ENCODE assay signal across 20 cellular contexts in the genomic region with DNA sequence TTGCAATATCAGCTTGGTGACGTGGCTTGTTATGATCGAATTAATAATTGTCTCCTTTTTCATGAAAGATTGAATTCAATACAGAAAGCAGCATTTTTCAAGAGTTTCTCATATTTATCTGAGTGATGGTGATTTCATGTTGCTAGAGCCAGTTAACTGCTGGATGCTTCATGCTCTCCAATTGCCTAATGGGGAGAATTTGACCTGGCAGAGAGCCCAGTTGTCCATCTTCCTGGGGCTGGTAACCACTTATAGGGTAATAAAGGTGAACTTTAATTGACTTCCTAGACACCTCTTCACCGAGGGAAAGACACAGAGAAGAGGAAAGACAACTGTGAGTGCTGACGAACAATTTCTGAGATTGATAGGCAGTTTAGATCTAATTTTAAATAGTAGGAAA.
DNase-seq lines count a peak whose midpoint lies in the region; ATAC-seq and TF ChIP-seq lines count a peak whose summit lies in the region.
"Had no signal": no experiment of that assay in that cellular context is flagged by ENCODE, and none has a peak within 500 bp of the region (broad histone marks: within the 10 kb centered on the region; RNA-seq: fewer than 3 reads in every experiment).

No MANE protein-coding gene starts in this region.

- H3K4me1 ChIP-seq in left lung = no peaks in the 10 kb centered on the region
- H3K4me1 ChIP-seq: stomach had no signal

- H3K27ac ChIP-seq in left lung = no peak overlapping the region
- H3K27ac ChIP-seq: brain microvascular endothelial cell, GM23248, stomach had no signal

- ATAC-seq in left lung = no peak
- no peak for ATAC-seq in sciatic nerve
- ATAC-seq: activated T-helper 17 cell treated with anti-CD3 and anti-CD28 coated beads, Interleukin-2, amount 50 U/mL, for 72 hours had no signal

- intact Hi-C loops in left lung (cut with DNase I) (no loop called here), sciatic nerve (cut with DNase I) (no loop called here)

- DNase-seq in NCI-H187 (lab: John Stamatoyannopoulos, UW) (peak; percentile 48 to 66), NCI-H187 treated with DMSO at 0.1 percent for 48 hours (lab: John Stamatoyannopoulos, UW) (no peak), M059J (ENCODE audit: low read depth) (peak; percentile 4), NCI-H226 (peak; percentile 26), iris pigment epithelial cell (ENCODE audit: low read depth) (peak; percentile 27), left lung (no peak), sciatic nerve (ENCODE audit: low spot score) (no peak)
- no peak for DNase-seq in stimulated activated CD4-positive, alpha-beta T cell treated with anti-CD3 and anti-CD28 coated beads, Interleukin-4, amount 100 ng/mL, for 1 hour
- DNase-seq: 8988T; activated CD4-positive, alpha-beta T cell treated with anti-CD3 and anti-CD28 coated beads for 1 hour; activated naive CD8-positive, alpha-beta T cell treated with anti-CD3 and anti-CD28 coated beads, Interleukin-2, amount 10 ng/mL, durations not matched to agents 7 days and 5 days; brain microvascular endothelial cell; dermis blood vessel endothelial cell; GM23248; KG1; nephron progenitor cell; stimulated activated CD4-positive, alpha-beta T cell treated with anti-CD3 and anti-CD28 coated beads, Interleukin-2, amount 100 ng/mL, for 24 hours; stomach; upper lobe of left lung had no signal

- no peaks in the 10 kb centered on the region for H3K36me3 ChIP-seq in left lung
- H3K36me3 ChIP-seq: brain microvascular endothelial cell, stomach, upper lobe of left lung had no signal

- H3K4me3 ChIP-seq in left lung = no peak overlapping the region
- H3K4me3 ChIP-seq: GM23248, stomach, upper lobe of left lung had no signal

- no peaks in the 10 kb centered on the region for H3K9me3 ChIP-seq in left lung
- H3K9me3 ChIP-seq: stomach, upper lobe of left lung had no signal

- no peak for TF ChIP-seq CTCF in left lung (IDR thresholded peaks at IDR 0.05)

- H3K27me3 ChIP-seq in left lung = no peaks in the 10 kb centered on the region
- H3K27me3 ChIP-seq: brain microvascular endothelial cell, stomach, upper lobe of left lung had no signal

Comparison
In these comparisons a context has a peak if more than half of its experiments do, and no peak if none do; other contexts are left out.
1. DNase-seq: peak in NCI-H187 (2 of 2), M059J (single experiment), NCI-H226 (single experiment) and iris pigment epithelial cell (single experiment); none in NCI-H187 treated with DMSO at 0.1 percent for 48 hours (single experiment), left lung (0 of 2), stimulated activated CD4-positive, alpha-beta T cell treated with anti-CD3 and anti-CD28 coated beads, Interleukin-4, amount 100 ng/mL, for 1 hour (single experiment) and sciatic nerve (single experiment).